18 cellular contexts compared by ENCODE assay signal in genomic region chr1:29650476-29650875, GRCh38.
"Had no signal": no experiment of that assay in that cellular context is flagged by ENCODE, and none has a peak within 500 bp of the region (broad histone marks: within the 10 kb centered on the region; RNA-seq: fewer than 3 reads in every experiment).

No MANE protein-coding gene starts in this region.

- H3K4me3 ChIP-seq: lung, SK-N-MC, suprapubic skin, upper lobe of left lung had no signal

- ATAC-seq: effector memory CD8-positive, alpha-beta T cell; left colon; right cardiac atrium had no signal

- H3K36me3 ChIP-seq: brain microvascular endothelial cell, neutrophil, suprapubic skin, upper lobe of left lung had no signal

- H3K9me3 ChIP-seq: neutrophil, suprapubic skin, upper lobe of left lung had no signal

- H3K36me3 Mint-ChIP-seq: naive B cell had no signal

- H3K27me3 ChIP-seq: brain microvascular endothelial cell, neutrophil, upper lobe of left lung had no signal

- H3K27ac Mint-ChIP-seq: activated T-helper 1 cell treated with anti-CD3 and anti-CD28 coated beads, Interleukin-12 subunit alpha, Interleukin-12 subunit beta, Interleukin-2, Interleukin-4 antibody, amounts not matched to agents 30 ng/mL and 10 ng/mL and 1 ng/mL, durations not matched to agents 14 hours and 24 hours and 36 hours; dendritic cell treated with granulocyte-macrophage colony-stimulating factor and Interleukin-4, amounts not matched to agents 40 ng/mL and 50 ng/mL, for 4 days; effector memory CD8-positive, alpha-beta T cell; naive B cell; stimulated activated naive CD8-positive, alpha-beta T cell treated with anti-CD3 and anti-CD28 coated beads, Interleukin-15, Interleukin-2, amounts not matched to agents 100 ng/mL and 50 ng/mL, for 24 hours had no signal

- DNase-seq: activated CD4-positive, alpha-beta T cell treated with anti-CD3 and anti-CD28 coated beads, Interleukin-2, amount 50 U/mL, for 48 hours; activated naive CD4-positive, alpha-beta T cell; brain microvascular endothelial cell; effector memory CD8-positive, alpha-beta T cell; foreskin melanocyte; left colon; naive B cell; right cardiac atrium; small intestine had no signal

- H3K27ac ChIP-seq: brain microvascular endothelial cell, epithelial cell of prostate, neutrophil, SK-N-MC, suprapubic skin, upper lobe of left lung had no signal

- H3K4me1 Mint-ChIP-seq: naive B cell had no signal

- H3K4me3 Mint-ChIP-seq: activated T-helper 1 cell treated with anti-CD3 and anti-CD28 coated beads, Interleukin-12 subunit alpha, Interleukin-12 subunit beta, Interleukin-2, Interleukin-4 antibody, amounts not matched to agents 30 ng/mL and 10 ng/mL and 1 ng/mL, durations not matched to agents 14 hours and 24 hours and 36 hours; dendritic cell treated with granulocyte-macrophage colony-stimulating factor and Interleukin-4, amounts not matched to agents 40 ng/mL and 50 ng/mL, for 4 days; effector memory CD8-positive, alpha-beta T cell; stimulated activated naive CD8-positive, alpha-beta T cell treated with anti-CD3 and anti-CD28 coated beads, Interleukin-15, Interleukin-2, amounts not matched to agents 100 ng/mL and 50 ng/mL, for 24 hours had no signal

- H3K4me1 ChIP-seq: suprapubic skin, upper lobe of left lung had no signal

- H3K9me3 Mint-ChIP-seq: activated T-helper 1 cell treated with anti-CD3 and anti-CD28 coated beads, Interleukin-12 subunit alpha, Interleukin-12 subunit beta, Interleukin-2, Interleukin-4 antibody, amounts not matched to agents 30 ng/mL and 10 ng/mL and 1 ng/mL, durations not matched to agents 14 hours and 24 hours and 36 hours; dendritic cell treated with granulocyte-macrophage colony-stimulating factor and Interleukin-4, amounts not matched to agents 40 ng/mL and 50 ng/mL, for 4 days; effector memory CD8-positive, alpha-beta T cell; stimulated activated naive CD8-positive, alpha-beta T cell treated with anti-CD3 and anti-CD28 coated beads, Interleukin-15, Interleukin-2, amounts not matched to agents 100 ng/mL and 50 ng/mL, for 24 hours had no signal
